Comparison of ENCODE assay signal across 18 cellular contexts in genomic region chr22:34278121-34278520, GRCh38.
A peak's percentile ranks its signal among the peaks of the same experiment; 100 is the strongest.
DNase-seq lines count a peak whose midpoint lies in the region; ATAC-seq and TF ChIP-seq lines count a peak whose summit lies in the region.
"Had no signal": no experiment of that assay in that cellular context is flagged by ENCODE, and none has a peak within 500 bp of the region (broad histone marks: within the 10 kb centered on the region; RNA-seq: fewer than 3 reads in every experiment).

No MANE protein-coding gene starts in this region.

- no peak for TF ChIP-seq CTCF in right atrium auricular region (IDR thresholded peaks at IDR 0.05)
- TF ChIP-seq CTCF in WERI-Rb-1 (IDR thresholded peaks at IDR 0.05; ENCODE audit: low read depth, low read length) = no peak

- ATAC-seq in Right ventricle myocardium superior (ENCODE audit: poor library complexity) (peak; percentile 74), right cardiac atrium (peak; percentile 29 to 68)
- ATAC-seq: GM12878 had no signal

- DNase-seq in Right ventricle myocardium superior (no peak), right atrium auricular region (ENCODE audit: low spot score) (no peak), WERI-Rb-1 (peak; percentile 33), right cardiac atrium (no peak), activated T-cell treated with anti-CD3 and anti-CD28 coated beads for 4 hours (no peak)
- no peak for DNase-seq in activated CD8-positive, alpha-beta memory T cell treated with anti-CD3 and anti-CD28 coated beads, Interleukin-2, amount 50 U/mL, for 4 hours
- DNase-seq: ACHN; BE2C; C1 segment of cervical spinal cord; CD4-positive, CD25-positive, alpha-beta regulatory T cell; CD8-positive, alpha-beta memory T cell; COR-L47; DMS 273 treated with DMSO at 0.1 percent for 48 hours; DMS53; DND-41; EL; H9 had no signal

- WGBS in right cardiac atrium = 36% methylated on average over 1 of the region's 1 CpG

- no peak overlapping the region for H3K4me3 ChIP-seq in right atrium auricular region
- no peak overlapping the region for H3K4me3 ChIP-seq in WERI-Rb-1 (ENCODE audit: low read depth, low read length)
- H3K4me3 ChIP-seq in right cardiac atrium (ENCODE audit: low read length) = no peak overlapping the region
- H3K4me3 ChIP-seq: GM12878 had no signal

- H3K27ac ChIP-seq in right atrium auricular region = no peak overlapping the region
- no peak overlapping the region for H3K27ac ChIP-seq in WERI-Rb-1
- H3K27ac ChIP-seq in right cardiac atrium (ENCODE audit: low read length) = no peak overlapping the region

- H3K36me3 ChIP-seq in right atrium auricular region (no peaks in the 10 kb centered on the region), WERI-Rb-1 (no peaks in the 10 kb centered on the region)
- H3K36me3 ChIP-seq: BE2C had no signal

- no peaks in the 10 kb centered on the region for H3K27me3 ChIP-seq in right atrium auricular region
- no peaks in the 10 kb centered on the region for H3K27me3 ChIP-seq in WERI-Rb-1 (ENCODE audit: insufficient read depth, low read depth, severe bottlenecking)
- no peaks in the 10 kb centered on the region for H3K27me3 ChIP-seq in right cardiac atrium (ENCODE audit: control insufficient read depth, insufficient read depth)
- H3K27me3 ChIP-seq: BE2C had no signal

- H3K9me3 ChIP-seq in right atrium auricular region = no peaks in the 10 kb centered on the region
- H3K9me3 ChIP-seq in WERI-Rb-1 (ENCODE audit: severe bottlenecking) = no peaks in the 10 kb centered on the region
- no peaks in the 10 kb centered on the region for H3K9me3 ChIP-seq in right cardiac atrium (ENCODE audit: control insufficient read depth, low read length)
- H3K9me3 ChIP-seq: BE2C had no signal

- intact Hi-C loops in Right ventricle myocardium superior (cut with DNase I) (no loop called here), right cardiac atrium (cut with DNase I) (no loop called here)

- H3K4me1 ChIP-seq in right atrium auricular region (no peaks in the 10 kb centered on the region), right cardiac atrium (ENCODE audit: control insufficient read depth, insufficient read depth, low read length) (no peaks in the 10 kb centered on the region)
- H3K4me1 ChIP-seq: BE2C had no signal
